In the genomic region with DNA sequence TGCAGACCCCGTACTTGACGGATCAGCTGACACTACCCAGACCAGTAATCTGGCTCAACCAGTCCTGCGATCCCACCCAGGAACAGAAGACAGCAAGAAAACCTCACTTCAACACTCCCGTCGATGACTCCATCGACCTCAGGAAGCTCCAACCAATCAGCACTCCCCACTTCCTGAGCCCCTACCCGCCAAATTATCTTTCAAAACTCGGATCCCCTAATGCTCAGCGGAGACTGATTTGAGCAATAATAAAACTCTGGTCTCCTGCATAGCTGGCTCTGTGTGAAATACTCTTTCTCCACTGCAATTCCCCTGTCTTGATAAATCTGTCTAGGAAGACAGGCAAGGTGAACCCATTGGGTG, we compare ENCODE assay signal across 8 cellular contexts. TPM values are rescaled to one million over a fixed set of nuclear protein-coding genes. Genes with fewer than 3 reads are reported as not detected.
DNase-seq lines count a peak whose midpoint lies in the region; ATAC-seq and TF ChIP-seq lines count a peak whose summit lies in the region.

No MANE protein-coding gene starts in this region.

- H3K27ac ChIP-seq in AG04450 (ENCODE audit: low read depth, low read length) (no peak overlapping the region), right lobe of liver (peak overlapping the region; percentile 79 to 89 (median 82))

- H3K4me1 Mint-ChIP-seq in IgD-negative memory B cell, result peaks cover 27 to 33% (median 31%) of the 10 kb centered on the region in 3 donors

- WGBS in right lobe of liver (ENCODE audit: insufficient coverage, low coverage, low lambda C conversion rate, missing lambda C conversion rate), result 18% methylated on average over 9 of the region's 9 CpGs

- intact Hi-C loops in right lobe of liver (cut with DNase I), result loop anchor here (5.0 kb wide), 2 partner anchors 34 to 44 kb away; no protein-coding TSS in a partner anchor

- no peaks in the 10 kb centered on the region for H3K36me3 ChIP-seq in right lobe of liver

- no peaks in the 10 kb centered on the region for H3K27me3 Mint-ChIP-seq in IgD-negative memory B cell

- no peaks in the 10 kb centered on the region for H3K36me3 Mint-ChIP-seq in IgD-negative memory B cell
- H3K36me3 Mint-ChIP-seq in activated naive CD4-positive, alpha-beta T cell treated with anti-CD3 and anti-CD28 coated beads, Interleukin-2, amount 50 U/mL, for 72 hours, result peaks cover 32 to 35% of the 10 kb centered on the region in 2 donors

- peak overlapping the region; percentile 59 to 93 (median 87) for H3K4me3 Mint-ChIP-seq in IgD-negative memory B cell

- no peaks in the 10 kb centered on the region for H3K9me3 Mint-ChIP-seq in IgD-negative memory B cell
- H3K9me3 Mint-ChIP-seq in activated naive CD4-positive, alpha-beta T cell treated with anti-CD3 and anti-CD28 coated beads, Interleukin-2, amount 50 U/mL, for 72 hours, result no peaks in the 10 kb centered on the region

- H3K4me1 ChIP-seq in right lobe of liver, result peaks cover 3 to 58% (median 24%) of the 10 kb centered on the region in 4 donors

- peak overlapping the region in 2 of 3 donors; percentile 82 to 85 for H3K27ac Mint-ChIP-seq in IgD-negative memory B cell
- H3K27ac Mint-ChIP-seq in activated naive CD4-positive, alpha-beta T cell treated with anti-CD3 and anti-CD28 coated beads, Interleukin-2, amount 50 U/mL, for 72 hours, result peak overlapping the region; percentile 94 to 95

- POLR2A ChIA-PET in AG04450 (lab: Yijun Ruan, JAX), result interaction anchor here (1.1 to 3.3 kb wide), 6 partner anchors 13 to 90 kb away, joined by 3 to 92 read pairs (median 11); a partner anchor contains a TSS

- no peaks in the 10 kb centered on the region for H3K27me3 ChIP-seq in AG04450 (ENCODE audit: control insufficient read depth, insufficient read depth, low read length)
- no peaks in the 10 kb centered on the region for H3K27me3 ChIP-seq in right lobe of liver

- H3K9me3 ChIP-seq in AG04450 (ENCODE audit: control insufficient read depth, insufficient read depth, low read length) (no peaks in the 10 kb centered on the region), right lobe of liver (no peaks in the 10 kb centered on the region)

- no peak for TF ChIP-seq CTCF in AG04450 (IDR thresholded peaks at IDR 0.05; ENCODE audit: low read depth, low read length)
- no peak for TF ChIP-seq CTCF in right lobe of liver (IDR thresholded peaks at IDR 0.05)

- no peak for ATAC-seq in activated naive CD4-positive, alpha-beta T cell treated with anti-CD3 and anti-CD28 coated beads, Interleukin-2, amount 50 U/mL, for 72 hours
- ATAC-seq in right lobe of liver, result no peak
- ATAC-seq in HG03571 (IDR thresholded peaks at IDR 0.05; ENCODE audit: unreplicated experiment), result no peak
- ATAC-seq in HG03196 (IDR thresholded peaks at IDR 0.05; ENCODE audit: unreplicated experiment), result no peak
- ATAC-seq in HG02642 (IDR thresholded peaks at IDR 0.05; ENCODE audit: poor library complexity, unreplicated experiment), result no peak

- TF ChIP-seq POLR2A in right lobe of liver (IDR thresholded peaks at IDR 0.05), result no peak

- CTCF ChIA-PET in AG04450 (lab: Charles Lee), result interaction anchor here (0.7 to 3.7 kb wide), 9 partner anchors 11 to 208 kb away, joined by 3 to 58 read pairs (median 4); a partner anchor contains a TSS

- no peak for DNase-seq in AG04450 (ENCODE audit: low read depth, low spot score)
- no peak for DNase-seq in activated naive CD4-positive, alpha-beta T cell treated with anti-CD3 and anti-CD28 coated beads, Interleukin-2, amount 50 U/mL, for 72 hours (ENCODE audit: low spot score in 2 of 2)
- no peak for DNase-seq in right lobe of liver
- no peak for DNase-seq in GOT3 (lab: John Stamatoyannopoulos, UW)

- H3K4me3 ChIP-seq in AG04450 (ENCODE audit: low read depth, low read length) (peak overlapping the region; percentile 79), right lobe of liver (no peak overlapping the region)

RNA-seq across cellular contexts. Expression of a gene that starts 1.2 kb away (rescaled TPM):
- polyA plus RNA-seq in AG04450 (2011; rRNA removed) (58.6 and 69.3 TPM in 2 replicates), IgD-negative memory B cell (137 TPM)
- polyA minus RNA-seq in AG04450 (2011; rRNA and poly(A)+ RNA removed), result 22.1 and 25.7 TPM in 2 replicates
- 100 to 1,000 TPM; 280 to 379 TPM for total RNA-seq in activated naive CD4-positive, alpha-beta T cell treated with anti-CD3 and anti-CD28 coated beads, Interleukin-2, amount 50 U/mL, for 72 hours
- 100 to 1,000 TPM in 2 of 6 experiments, 10 to 100 TPM in 4; 37.6 to 139 (median 47.3) TPM for total RNA-seq in right lobe of liver

RNA-seq across cellular contexts. Expression of a gene that starts 18.7 kb away (rescaled TPM):
- polyA plus RNA-seq in AG04450 (2011; rRNA removed), result 22.0 and 29.1 TPM in 2 replicates
- 78.8 and 120 TPM in 2 replicates for polyA minus RNA-seq in AG04450 (2011; rRNA and poly(A)+ RNA removed)
- 8.4 TPM for polyA plus RNA-seq in IgD-negative memory B cell
- total RNA-seq in activated naive CD4-positive, alpha-beta T cell treated with anti-CD3 and anti-CD28 coated beads, Interleukin-2, amount 50 U/mL, for 72 hours, result 10 to 100 TPM; 38.3 to 47.2 TPM
- 10 to 100 TPM; 33.0 to 55.5 (median 40.7) TPM for total RNA-seq in right lobe of liver

RNA-seq across cellular contexts. Expression of a gene that starts 40.3 kb away (rescaled TPM):
- polyA plus RNA-seq in AG04450 (2011; rRNA removed), result 48.6 and 67.8 TPM in 2 replicates
- polyA minus RNA-seq in AG04450 (2011; rRNA and poly(A)+ RNA removed), result 30.6 and 31.7 TPM in 2 replicates
- 164 TPM for polyA plus RNA-seq in IgD-negative memory B cell
- 100 to 1,000 TPM; 213 to 255 TPM for total RNA-seq in activated naive CD4-positive, alpha-beta T cell treated with anti-CD3 and anti-CD28 coated beads, Interleukin-2, amount 50 U/mL, for 72 hours
- 100 to 1,000 TPM in 4 of 6 experiments, 10 to 100 TPM in 2; 29.3 to 188 (median 134) TPM for total RNA-seq in right lobe of liver

RNA-seq across cellular contexts. Expression of a gene that starts 47.5 kb away (rescaled TPM):
- 0.45 and 0.53 TPM in 2 replicates for polyA plus RNA-seq in AG04450 (2011; rRNA removed)
- 1.5 and 1.6 TPM in 2 replicates for polyA minus RNA-seq in AG04450 (2011; rRNA and poly(A)+ RNA removed)
- 1.4 TPM for polyA plus RNA-seq in IgD-negative memory B cell
- total RNA-seq in activated naive CD4-positive, alpha-beta T cell treated with anti-CD3 and anti-CD28 coated beads, Interleukin-2, amount 50 U/mL, for 72 hours, result 1 to 10 TPM in 1 of 2 donors, under 1 TPM in 1; 0.45 to 1.5 TPM
- total RNA-seq in right lobe of liver, result 1 to 10 TPM in 5 of 6 experiments, under 1 TPM in 1; 0.82 to 5.3 (median 2.5) TPM
